ENCODE assay signal across 20 cellular contexts in the genomic region with DNA sequence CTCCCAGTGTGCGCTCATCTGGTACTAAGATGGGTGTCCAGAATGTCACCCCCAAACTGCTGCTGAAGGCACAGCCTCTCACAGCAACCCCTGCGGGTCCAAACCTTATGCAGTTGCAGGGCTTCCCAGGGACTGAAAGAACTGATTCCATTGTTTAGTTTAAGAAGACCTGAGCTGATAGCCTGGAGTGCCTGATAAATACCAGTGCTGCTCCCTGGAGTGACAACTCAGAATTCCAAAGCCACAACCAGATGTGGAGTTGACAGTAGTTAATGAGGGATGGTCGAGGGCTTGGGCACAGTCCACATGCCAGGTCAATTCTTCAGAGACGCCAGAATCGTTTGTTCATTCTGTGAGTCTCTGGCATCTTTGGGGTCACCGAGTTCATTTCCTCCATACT.
"Had no signal": no experiment of that assay in that cellular context is flagged by ENCODE, and none has a peak within 500 bp of the region (broad histone marks: within the 10 kb centered on the region; RNA-seq: fewer than 3 reads in every experiment).

No MANE protein-coding gene starts in this region.

- H3K4me1 ChIP-seq: parathyroid adenoma had no signal

- DNase-seq: activated CD4-positive, alpha-beta T cell treated with anti-CD3 and anti-CD28 coated beads, Interleukin-2, amount 10 ng/mL, durations not matched to agents 7 days and 5 days; activated CD8-positive, alpha-beta T cell treated with anti-CD3 and anti-CD28 coated beads, Interleukin-2, amount 10 ng/mL, durations not matched to agents 7 days and 5 days; activated naive CD4-positive, alpha-beta T cell treated with anti-CD3 and anti-CD28 coated beads for 36 hours; activated T-cell treated with anti-CD3 and anti-CD28 coated beads, Interleukin-2, amount 50 U/mL, for 24 hours; body of pancreas; central memory CD4-positive, alpha-beta T cell; erythroblast; foreskin melanocyte; hypothalamus; left cardiac atrium; stimulated activated CD4-positive, alpha-beta T cell treated with anti-CD3 and anti-CD28 coated beads, Interleukin-4, amount 100 ng/mL, for 4 hours had no signal

- H3K9me3 ChIP-seq: body of pancreas, thoracic aorta had no signal

- H3K27ac Mint-ChIP-seq: activated CD8-positive, alpha-beta T cell treated with anti-CD3 and anti-CD28 coated beads, Interleukin-2, amount 10 ng/mL, durations not matched to agents 7 days and 5 days; activated naive CD4-positive, alpha-beta T cell treated with anti-CD3 and anti-CD28 coated beads for 36 hours; activated T-cell treated with anti-CD3 and anti-CD28 coated beads, Interleukin-2, amount 50 U/mL, for 24 hours; activated T-helper 2 cell treated with anti-CD3 and anti-CD28 coated beads, Interferon-gamma antibody, Interleukin-2, Interleukin-4, amounts not matched to agents 10 μg/mL and 5 μg/mL and 100 μg/mL, durations not matched to agents 14 hours and 24 hours and 36 hours; natural killer cell treated with Interleukin-12 subunit alpha and Interleukin-12 subunit beta and Interleukin-15 and Interleukin-18, amount 100 ng/mL, for 72 hours; stimulated activated memory B cell treated with anti-CD40 and anti-IgM and Interleukin-4, amounts not matched to agents 10 μg/mL and 1 μg/mL and 100 μg/mL, for 72 hours; T-helper 1 cell treated with Interleukin-12 subunit alpha and Interleukin-12 subunit beta and Interleukin-4 antibody, amounts not matched to agents 30 μg/mL and 1 μg/mL, for 36 hours had no signal

- H3K9me3 Mint-ChIP-seq: activated CD4-positive, alpha-beta T cell treated with anti-CD3 and anti-CD28 coated beads, Interleukin-2, amount 10 ng/mL, durations not matched to agents 7 days and 5 days; activated naive CD4-positive, alpha-beta T cell treated with anti-CD3 and anti-CD28 coated beads for 36 hours; activated T-cell treated with anti-CD3 and anti-CD28 coated beads, Interleukin-2, amount 50 U/mL, for 24 hours; activated T-helper 2 cell treated with anti-CD3 and anti-CD28 coated beads, Interferon-gamma antibody, Interleukin-2, Interleukin-4, amounts not matched to agents 10 μg/mL and 5 μg/mL and 100 μg/mL, durations not matched to agents 14 hours and 24 hours and 36 hours; natural killer cell treated with Interleukin-12 subunit alpha and Interleukin-12 subunit beta and Interleukin-15 and Interleukin-18, amount 100 ng/mL, for 72 hours; stimulated activated memory B cell treated with anti-CD40 and anti-IgM and Interleukin-4, amounts not matched to agents 10 μg/mL and 1 μg/mL and 100 μg/mL, for 72 hours; T-helper 1 cell treated with Interleukin-12 subunit alpha and Interleukin-12 subunit beta and Interleukin-4 antibody, amounts not matched to agents 30 μg/mL and 1 μg/mL, for 36 hours had no signal

- H3K27ac ChIP-seq: body of pancreas, coronary artery, parathyroid adenoma, thoracic aorta had no signal

- H3K36me3 ChIP-seq: thoracic aorta had no signal

- ATAC-seq: activated CD4-positive, CD25-positive, alpha-beta regulatory T cell treated with anti-CD3 and anti-CD28 coated beads, Interleukin-2, amount 50 U/mL, for 24 hours; activated CD8-positive, alpha-beta T cell treated with anti-CD3 and anti-CD28 coated beads, Interleukin-2, amount 10 ng/mL, durations not matched to agents 7 days and 5 days; body of pancreas; left cardiac atrium; natural killer cell treated with Interleukin-12 subunit alpha and Interleukin-12 subunit beta and Interleukin-15 and Interleukin-18, amount 100 ng/mL, for 72 hours; sciatic nerve; stimulated activated memory B cell treated with anti-CD40 and anti-IgM and Interleukin-4, amounts not matched to agents 10 μg/mL and 1 μg/mL and 100 μg/mL, for 72 hours had no signal

- H3K27me3 ChIP-seq: body of pancreas had no signal

- H3K4me1 Mint-ChIP-seq: activated CD4-positive, alpha-beta T cell treated with anti-CD3 and anti-CD28 coated beads, Interleukin-2, amount 10 ng/mL, durations not matched to agents 7 days and 5 days; stimulated activated memory B cell treated with anti-CD40 and anti-IgM and Interleukin-4, amounts not matched to agents 10 μg/mL and 1 μg/mL and 100 μg/mL, for 72 hours had no signal

- H3K4me3 Mint-ChIP-seq: activated CD4-positive, alpha-beta T cell treated with anti-CD3 and anti-CD28 coated beads, Interleukin-2, amount 10 ng/mL, durations not matched to agents 7 days and 5 days; activated CD8-positive, alpha-beta T cell treated with anti-CD3 and anti-CD28 coated beads, Interleukin-2, amount 10 ng/mL, durations not matched to agents 7 days and 5 days; activated naive CD4-positive, alpha-beta T cell treated with anti-CD3 and anti-CD28 coated beads for 36 hours; activated T-cell treated with anti-CD3 and anti-CD28 coated beads, Interleukin-2, amount 50 U/mL, for 24 hours; natural killer cell treated with Interleukin-12 subunit alpha and Interleukin-12 subunit beta and Interleukin-15 and Interleukin-18, amount 100 ng/mL, for 72 hours; stimulated activated memory B cell treated with anti-CD40 and anti-IgM and Interleukin-4, amounts not matched to agents 10 μg/mL and 1 μg/mL and 100 μg/mL, for 72 hours; T-helper 1 cell treated with Interleukin-12 subunit alpha and Interleukin-12 subunit beta and Interleukin-4 antibody, amounts not matched to agents 30 μg/mL and 1 μg/mL, for 36 hours had no signal

- H3K4me3 ChIP-seq: body of pancreas, coronary artery, thoracic aorta had no signal

- H3K36me3 Mint-ChIP-seq: natural killer cell treated with Interleukin-12 subunit alpha and Interleukin-12 subunit beta and Interleukin-15 and Interleukin-18, amount 100 ng/mL, for 72 hours; stimulated activated memory B cell treated with anti-CD40 and anti-IgM and Interleukin-4, amounts not matched to agents 10 μg/mL and 1 μg/mL and 100 μg/mL, for 72 hours had no signal
